25 cellular contexts compared by ENCODE assay signal in genomic region chr14:24954697-24955037, GRCh38.
"Had no signal": no experiment of that assay in that cellular context is flagged by ENCODE, and none has a peak within 500 bp of the region (broad histone marks: within the 10 kb centered on the region; RNA-seq: fewer than 3 reads in every experiment).

No MANE protein-coding gene starts in this region.

- H3K4me2 ChIP-seq: neural progenitor cell had no signal

- H3K9me3 ChIP-seq: thoracic aorta had no signal

- H3K36me3 ChIP-seq: brain microvascular endothelial cell, neural progenitor cell, thoracic aorta, WERI-Rb-1 had no signal

- H2AFZ ChIP-seq: neural progenitor cell had no signal

- H3K9ac ChIP-seq: neural progenitor cell had no signal

- ATAC-seq: activated CD4-positive, CD25-positive, alpha-beta regulatory T cell treated with anti-CD3 and anti-CD28 coated beads, Interleukin-2, amount 50 U/mL, for 24 hours; activated T-helper 17 cell treated with anti-CD3 and anti-CD28 coated beads, Interleukin-2, amount 50 U/mL, for 72 hours; naive thymus-derived CD8-positive, alpha-beta T cell; sciatic nerve had no signal

- H3K4me3 ChIP-seq: neural progenitor cell, skin epidermis, thoracic aorta had no signal

- H3K27ac ChIP-seq: brain microvascular endothelial cell, neural progenitor cell, skin epidermis, thoracic aorta, WERI-Rb-1 had no signal

- DNase-seq: activated CD4-positive, alpha-beta memory T cell treated with anti-CD3 and anti-CD28 coated beads, Interleukin-2, amount 10 ng/mL, durations not matched to agents 7 days and 5 days; activated CD4-positive, alpha-beta T cell treated with anti-CD3 and anti-CD28 coated beads, Interleukin-2, amount 10 ng/mL, durations not matched to agents 24 days and 14 days; activated CD8-positive, alpha-beta memory T cell treated with anti-CD3 and anti-CD28 coated beads, Interleukin-2, amount 50 U/mL, for 48 hours; activated gamma-delta T cell treated with Interleukin-2 at 50 U/mL for 16 hours; activated naive CD4-positive, alpha-beta T cell treated with anti-CD3 and anti-CD28 coated beads, Interleukin-2, amount 50 U/mL, for 16 hours; activated T-cell treated with anti-CD3 and anti-CD28 coated beads, Interleukin-2, amount 50 U/mL, for 24 hours; amniotic stem cell; brain microvascular endothelial cell; caudate nucleus; cortex of kidney; foreskin melanocyte; midbrain; naive thymus-derived CD8-positive, alpha-beta T cell; occipital lobe; stimulated activated CD4-positive, alpha-beta T cell treated with anti-CD3 and anti-CD28 coated beads, Interleukin-12 subunit alpha, Interleukin-12 subunit beta, amount 100 ng/mL, for 4 hours; stimulated activated CD4-positive, alpha-beta T cell treated with anti-CD3 and anti-CD28 coated beads, Interleukin-4, amount 100 ng/mL, for 1 hour; T-helper 9 cell; trophoblast cell; WERI-Rb-1 had no signal

- H3K27me3 ChIP-seq: brain microvascular endothelial cell, neural progenitor cell had no signal
